In genomic region chr11:26571861-26572654, GRCh38 we compare ENCODE assay signal across 21 cellular contexts. TPM values are rescaled to one million over a fixed set of nuclear protein-coding genes. Genes with fewer than 3 reads are reported as not detected.
A peak's percentile ranks its signal among the peaks of the same experiment; 100 is the strongest.
DNase-seq lines count a peak whose midpoint lies in the region; ATAC-seq and TF ChIP-seq lines count a peak whose summit lies in the region.
"Had no signal": no experiment of that assay in that cellular context is flagged by ENCODE, and none has a peak within 500 bp of the region (broad histone marks: within the 10 kb centered on the region; RNA-seq: fewer than 3 reads in every experiment).

TSS of gene MUC15 (minus strand) at chr11:26572263. CDS start at chr11:26567094, 5,169 bp downstream.

- no peaks in the 10 kb centered on the region for H3K9me3 ChIP-seq in hepatocyte (ENCODE audit: low read depth)
- no peaks in the 10 kb centered on the region for H3K9me3 ChIP-seq in osteoblast (ENCODE audit: low read depth, low read length)
- H3K9me3 ChIP-seq in right lobe of liver, result no peaks in the 10 kb centered on the region
- H3K9me3 ChIP-seq: vagina had no signal

- H3K4me2 ChIP-seq in hepatocyte (peak within 1 kb of the TSS; percentile 12), osteoblast (ENCODE audit: insufficient read depth, low read length) (no peak within 1 kb of the TSS)

- H2AFZ ChIP-seq in hepatocyte (no peak within 1 kb of the TSS), osteoblast (ENCODE audit: low read length) (peak within 1 kb of the TSS; percentile 22)

- H3K27me3 ChIP-seq in hepatocyte, result no peaks in the 10 kb centered on the region
- H3K27me3 ChIP-seq in osteoblast (ENCODE audit: insufficient read depth, low read length), result no peaks in the 10 kb centered on the region
- H3K27me3 ChIP-seq in right lobe of liver, result no peaks in the 10 kb centered on the region
- H3K27me3 ChIP-seq: vagina had no signal

- H3K4me3 ChIP-seq in GM12865 (ENCODE audit: low read depth, low read length) (no peak within 1 kb of the TSS), hepatocyte (no peak within 1 kb of the TSS), osteoblast (ENCODE audit: insufficient read depth, low read length) (no peak within 1 kb of the TSS), right lobe of liver (no peak within 1 kb of the TSS)

- intact Hi-C loops in right lobe of liver (cut with DNase I), result no loop called here

- H4K20me1 ChIP-seq in hepatocyte (ENCODE audit: insufficient read depth, poor library complexity, severe bottlenecking) (no peaks in the 10 kb centered on the region), osteoblast (ENCODE audit: insufficient read depth, low read length) (no peaks in the 10 kb centered on the region)

- no peaks in the 10 kb centered on the region for H3K79me2 ChIP-seq in hepatocyte
- no peaks in the 10 kb centered on the region for H3K79me2 ChIP-seq in osteoblast (ENCODE audit: insufficient read depth, low read length)

- peaks cover 6% of the 10 kb centered on the region for H3K4me1 ChIP-seq in hepatocyte (ENCODE audit: insufficient read depth)
- H3K4me1 ChIP-seq in osteoblast (ENCODE audit: insufficient read depth, low read length), result no peaks in the 10 kb centered on the region
- no peaks in the 10 kb centered on the region for H3K4me1 ChIP-seq in right lobe of liver
- H3K4me1 ChIP-seq: vagina had no signal

- no peak for TF ChIP-seq CTCF in GM12865 (IDR thresholded peaks at IDR 0.05; ENCODE audit: insufficient read depth, low read depth, low read length, missing control alignments)
- TF ChIP-seq CTCF in VCaP (conservative IDR thresholded peaks at IDR 0.05), result no peak
- no peak for TF ChIP-seq CTCF in hepatocyte (IDR thresholded peaks at IDR 0.05; ENCODE audit: poor library complexity)
- TF ChIP-seq CTCF in osteoblast (IDR thresholded peaks at IDR 0.05; ENCODE audit: extremely low read depth, low read depth, low read length), result no peak
- no peak for TF ChIP-seq CTCF in right lobe of liver (IDR thresholded peaks at IDR 0.05)

- no peaks in the 10 kb centered on the region for H3K36me3 ChIP-seq in hepatocyte (replicated peaks; ENCODE audit: insufficient read depth, low read depth)
- no peaks in the 10 kb centered on the region for H3K36me3 ChIP-seq in osteoblast (ENCODE audit: insufficient read depth, low read length)
- H3K36me3 ChIP-seq in right lobe of liver, result no peaks in the 10 kb centered on the region
- H3K36me3 ChIP-seq: vagina had no signal

- no peak for ATAC-seq in right lobe of liver
- ATAC-seq: left ventricle myocardium superior; stimulated activated naive B cell treated with anti-CD40 and anti-IgM and Interleukin-4, amounts not matched to agents 10 μg/mL and 1 μg/mL and 100 μg/mL, for 72 hours had no signal

- DNase-seq in GM12865 (ENCODE audit: low read depth) (peak; percentile 8), hepatocyte (ENCODE audit: low spot score) (no peak), osteoblast (ENCODE audit: insufficient read length, low spot score, missing footprints) (no peak), NAMALWA (ENCODE audit: low spot score) (no peak), right lobe of liver (no peak)
- DNase-seq in stimulated activated CD8-positive, alpha-beta memory T cell treated with anti-CD3 and anti-CD28 coated beads, Interleukin-4, amount 100 ng/mL, for 48 hours, result no peak
- DNase-seq in stimulated activated CD4-positive, alpha-beta T cell treated with anti-CD3 and anti-CD28 coated beads, Interleukin-4, amount 100 ng/mL, for 24 hours, result no peak
- DNase-seq: ACHN; activated B cell treated with CpG ODN at 0.5 μM for 24 hours; left ventricle myocardium superior; MM.1S; naive B cell; NCI-H2029; NCI-H510A; stimulated activated CD4-positive, alpha-beta T cell treated with anti-CD3 and anti-CD28 coated beads, Interleukin-12 subunit alpha, Interleukin-12 subunit beta, amount 100 ng/mL, for 4 hours; stimulated activated naive B cell treated with anti-CD40 and anti-IgM and Interleukin-4, amounts not matched to agents 10 μg/mL and 1 μg/mL and 100 μg/mL, for 72 hours; T-helper 2 cell had no signal

- H3K27ac ChIP-seq in VCaP, result 0 out of 2 replicates have a peak within 1 kb of the TSS, but pooled peaks have one; percentile 7
- no peak within 1 kb of the TSS for H3K27ac ChIP-seq in hepatocyte
- no peak within 1 kb of the TSS for H3K27ac ChIP-seq in osteoblast (ENCODE audit: low read depth, low read length)
- H3K27ac ChIP-seq in right lobe of liver, result no peak within 1 kb of the TSS
- H3K27ac ChIP-seq: vagina had no signal

- no peaks in the 10 kb centered on the region for H3K9me2 ChIP-seq in hepatocyte (replicated peaks; ENCODE audit: insufficient read depth)

- WGBS in hepatocyte (ENCODE audit: low lambda C conversion rate, missing lambda C conversion rate), result 63% methylated on average over 12 of the region's 12 CpGs
- WGBS in right lobe of liver (ENCODE audit: insufficient coverage, low coverage, low lambda C conversion rate, missing lambda C conversion rate), result 42% methylated on average over 12 of the region's 12 CpGs

- TF ChIP-seq POLR2A in right lobe of liver (IDR thresholded peaks at IDR 0.05), result no peak

RNA-seq across cellular contexts. Expression of gene MUC15, which starts in this region (rescaled TPM):
- 0.32 and 0.73 TPM in 2 replicates for total RNA-seq in hepatocyte
- not detected in 2 replicates for polyA plus RNA-seq in hepatocyte
- not detected in 2 replicates for total RNA-seq in osteoblast
- not detected for total RNA-seq in right lobe of liver
- total RNA-seq: activated B cell treated with CpG ODN at 0.5 μM for 24 hours; activated T-helper 1 cell treated with anti-CD3 and anti-CD28 coated beads, Interleukin-12 subunit alpha, Interleukin-12 subunit beta, Interleukin-2, Interleukin-4 antibody, amounts not matched to agents 30 ng/mL and 10 ng/mL and 1 ng/mL, durations not matched to agents 14 hours and 24 hours and 36 hours; left ventricle myocardium superior; posterior vena cava had no signal
